ENCODE assay signal across 1 cellular context in the genomic region with DNA sequence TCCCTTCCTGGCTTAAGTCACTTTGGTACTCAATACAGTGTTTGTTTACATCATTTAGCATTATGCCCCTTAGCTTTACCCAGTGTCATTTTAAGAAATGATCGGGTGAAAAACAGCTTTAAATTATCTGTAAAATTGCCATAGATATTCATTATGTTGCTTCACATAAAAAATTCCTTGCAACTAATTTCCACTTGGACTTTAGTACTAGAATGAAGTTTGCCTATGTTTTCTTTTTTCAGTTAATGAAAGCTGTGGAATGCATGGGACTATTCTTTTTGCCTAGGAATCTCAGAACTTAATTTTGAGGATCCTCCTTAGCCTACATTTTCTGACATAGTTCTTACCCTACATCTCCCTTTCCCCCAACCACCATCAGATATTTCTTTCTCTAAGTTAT.
TF ChIP-seq lines count a peak whose summit lies in the region.

No MANE protein-coding gene starts in this region.

TF ChIP-seq in SK-N-SH, 30 proteins besides CTCF, POLR2A, EP300 and RAD21 (continued from another document):
- TF ChIP-seq REST (IDR thresholded peaks at IDR 0.05; ENCODE audit: low read depth, low read length) (no peak), MEF2A (IDR thresholded peaks at IDR 0.05; ENCODE audit: borderline replicate concordance, low read depth) (no peak)
